In the genomic region with DNA sequence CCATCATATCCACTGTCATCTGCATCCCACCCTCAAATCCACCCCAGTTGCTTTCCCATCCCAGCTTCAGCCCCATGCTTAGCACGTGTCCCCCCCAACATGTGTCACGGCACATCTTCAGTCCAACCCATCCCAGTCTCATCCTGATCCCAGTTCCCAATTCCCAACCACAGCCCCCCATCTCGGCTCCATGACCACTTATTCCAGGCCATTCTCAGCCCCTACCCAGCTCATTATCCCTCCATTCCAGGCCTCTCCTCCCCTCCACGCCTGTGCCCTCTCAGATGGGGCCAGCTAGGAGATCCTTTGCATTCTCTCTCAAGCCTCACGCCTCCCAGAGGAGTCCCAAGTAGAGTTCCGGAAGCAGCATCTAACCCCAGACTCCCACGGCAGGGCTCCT, we compare ENCODE assay signal across 9 cellular contexts. TPM values are rescaled to one million over a fixed set of nuclear protein-coding genes. Genes with fewer than 3 reads are reported as not detected.
DNase-seq lines count a peak whose midpoint lies in the region; ATAC-seq and TF ChIP-seq lines count a peak whose summit lies in the region.
"Had no signal": no experiment of that assay in that cellular context is flagged by ENCODE, and none has a peak within 500 bp of the region (broad histone marks: within the 10 kb centered on the region; RNA-seq: fewer than 3 reads in every experiment).

No MANE protein-coding gene starts in this region.

- DNase-seq in T-helper 1 cell = no peak
- DNase-seq in SK-N-MC (ENCODE audit: low read depth, low spot score) = no peak
- peak; percentile 35 for DNase-seq in fibroblast of villous mesenchyme (ENCODE audit: low read depth)
- DNase-seq in AG20443 (ENCODE audit: low spot score) = no peak
- no peak for DNase-seq in GOT3 (lab: John Stamatoyannopoulos, UW)
- DNase-seq: left colon had no signal

- H3K4me1 ChIP-seq in skeletal muscle satellite cell (ENCODE audit: control insufficient read depth, insufficient read depth, low read length) = peaks cover 41% of the 10 kb centered on the region

- H3K9me3 Mint-ChIP-seq in T-helper 1 cell treated with Interleukin-12 subunit alpha and Interleukin-12 subunit beta and Interleukin-4 antibody, amounts not matched to agents 30 μg/mL and 1 μg/mL, for 36 hours = no peaks in the 10 kb centered on the region

- no peak for ATAC-seq in HG03521 (IDR thresholded peaks at IDR 0.05; ENCODE audit: unreplicated experiment)

- H3K9me3 ChIP-seq in SK-N-MC (ENCODE audit: low read depth, low read length) (no peaks in the 10 kb centered on the region), skeletal muscle satellite cell (replicated peaks; ENCODE audit: low read length) (no peaks in the 10 kb centered on the region)

- H3K36me3 Mint-ChIP-seq in T-helper 1 cell treated with Interleukin-12 subunit alpha and Interleukin-12 subunit beta and Interleukin-4 antibody, amounts not matched to agents 30 μg/mL and 1 μg/mL, for 36 hours (ENCODE audit: low read depth) = peaks cover 4% of the 10 kb centered on the region

- H3K36me3 ChIP-seq in SK-N-MC (ENCODE audit: insufficient read depth, low read length) (peaks cover 33% of the 10 kb centered on the region), skeletal muscle satellite cell (ENCODE audit: insufficient read depth, low read length) (peaks cover 14% of the 10 kb centered on the region)

- no peaks in the 10 kb centered on the region for H3K27me3 ChIP-seq in skeletal muscle satellite cell (ENCODE audit: control insufficient read depth, insufficient read depth, low read length)

- H3K4me3 ChIP-seq in SK-N-MC = peak overlapping the region; percentile 62
- no peak overlapping the region for H3K4me3 ChIP-seq in fibroblast of villous mesenchyme (ENCODE audit: low read depth, low read length)
- no peak overlapping the region for H3K4me3 ChIP-seq in skeletal muscle satellite cell (ENCODE audit: low read length)

- H3K27ac Mint-ChIP-seq in T-helper 1 cell treated with Interleukin-12 subunit alpha and Interleukin-12 subunit beta and Interleukin-4 antibody, amounts not matched to agents 30 μg/mL and 1 μg/mL, for 36 hours = no peak overlapping the region

- peak overlapping the region; percentile 10 for H3K4me2 ChIP-seq in skeletal muscle satellite cell (ENCODE audit: low read length)

- H3K4me3 Mint-ChIP-seq in T-helper 1 cell treated with Interleukin-12 subunit alpha and Interleukin-12 subunit beta and Interleukin-4 antibody, amounts not matched to agents 30 μg/mL and 1 μg/mL, for 36 hours = peak overlapping the region; percentile 84

- H3K27ac ChIP-seq in SK-N-MC = peak overlapping the region; percentile 42; the same call in 1 of the 2 replicates

- TF ChIP-seq CTCF in fibroblast of villous mesenchyme (IDR thresholded peaks at IDR 0.05; ENCODE audit: insufficient read depth, low read depth, low read length) = no peak

- no peak overlapping the region for H3K9ac ChIP-seq in SK-N-MC (ENCODE audit: insufficient read length)
- H3K9ac ChIP-seq in skeletal muscle satellite cell (ENCODE audit: low read depth, low read length) = no peak overlapping the region

- H3K4me1 Mint-ChIP-seq in T-helper 1 cell treated with Interleukin-12 subunit alpha and Interleukin-12 subunit beta and Interleukin-4 antibody, amounts not matched to agents 30 μg/mL and 1 μg/mL, for 36 hours (ENCODE audit: low read depth) = peaks cover 26% of the 10 kb centered on the region

- peaks cover 11% of the 10 kb centered on the region for H3K27me3 Mint-ChIP-seq in T-helper 1 cell treated with Interleukin-12 subunit alpha and Interleukin-12 subunit beta and Interleukin-4 antibody, amounts not matched to agents 30 μg/mL and 1 μg/mL, for 36 hours (ENCODE audit: low read depth)

RNA-seq across cellular contexts. Expression of a gene that starts 0.7 kb away (rescaled TPM):
- 201 and 214 TPM in 2 replicates for total RNA-seq in fibroblast of villous mesenchyme
- total RNA-seq in skeletal muscle satellite cell (2012; rRNA removed) = 191 and 225 TPM in 2 replicates

RNA-seq across cellular contexts. Expression of a gene that starts 23.3 kb away (rescaled TPM):
- total RNA-seq in fibroblast of villous mesenchyme = 283 and 383 TPM in 2 replicates
- 75.3 and 151 TPM in 2 replicates for total RNA-seq in skeletal muscle satellite cell (2012; rRNA removed)

RNA-seq across cellular contexts. Expression of a gene that starts 27.5 kb away (rescaled TPM):
- total RNA-seq in fibroblast of villous mesenchyme = 4.5 and 4.7 TPM in 2 replicates
- 35.2 and 37.8 TPM in 2 replicates for total RNA-seq in skeletal muscle satellite cell (2012; rRNA removed)

RNA-seq across cellular contexts. Expression of a gene that starts 35.5 kb away (rescaled TPM):
- 2.6 TPM in 2 replicates for total RNA-seq in fibroblast of villous mesenchyme
- total RNA-seq in skeletal muscle satellite cell (2012; rRNA removed) = 1.0 and 3.5 TPM in 2 replicates

RNA-seq across cellular contexts. Expression of a gene that starts 42.7 kb away (rescaled TPM):
- total RNA-seq in fibroblast of villous mesenchyme = 56.0 and 56.1 TPM in 2 replicates
- 64.1 and 139 TPM in 2 replicates for total RNA-seq in skeletal muscle satellite cell (2012; rRNA removed)
